Comparison of ENCODE assay signal across 8 cellular contexts in the genomic region with DNA sequence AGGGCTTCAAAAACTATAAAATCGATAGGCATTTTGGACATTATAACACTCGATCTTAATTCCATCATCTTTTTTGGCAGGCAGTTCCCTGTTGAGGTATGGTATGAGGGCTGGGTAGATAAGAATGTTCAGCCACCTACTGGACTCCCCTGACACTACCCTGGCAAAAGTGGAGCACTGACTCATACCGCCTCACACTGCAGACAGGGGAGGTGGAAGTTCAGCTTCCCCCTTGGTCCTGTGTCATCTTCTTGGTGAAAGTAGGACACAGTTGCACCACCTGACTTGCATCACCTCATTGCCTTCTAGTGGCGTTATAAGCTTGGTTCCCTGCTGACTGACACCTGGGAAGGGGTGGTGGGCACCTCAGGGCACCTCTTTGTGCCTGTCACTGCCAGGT. TPM values are rescaled to one million over a fixed set of nuclear protein-coding genes. Genes with fewer than 3 reads are reported as not detected.
DNase-seq lines count a peak whose midpoint lies in the region; ATAC-seq, FAIRE-seq and TF ChIP-seq lines count a peak whose summit lies in the region.

No MANE protein-coding gene starts in this region.

- H3K36me3 ChIP-seq in small intestine (ENCODE audit: control insufficient read depth in 2 of 2, insufficient read depth in 2 of 2, low read length in 2 of 2) = peaks cover 2 to 4% of the 10 kb centered on the region in 2 donors

- no peaks in the 10 kb centered on the region for H3K9me3 Mint-ChIP-seq in CD14-positive monocyte
- no peaks in the 10 kb centered on the region for H3K9me3 Mint-ChIP-seq in activated naive CD4-positive, alpha-beta T cell treated with anti-CD3 and anti-CD28 coated beads, Interleukin-2, amount 50 U/mL, for 72 hours

- no peak overlapping the region for H3K4me3 Mint-ChIP-seq in CD14-positive monocyte

- H3K27me3 Mint-ChIP-seq in CD14-positive monocyte (ENCODE audit: low read depth in 3 of 3) = peaks cover 0 to 1% (median 0%) of the 10 kb centered on the region in 3 donors

- peak; percentile 75 to 76 for ATAC-seq in activated naive CD4-positive, alpha-beta T cell treated with anti-CD3 and anti-CD28 coated beads, Interleukin-2, amount 50 U/mL, for 72 hours
- no peak for ATAC-seq in HG02588 (IDR thresholded peaks at IDR 0.05; ENCODE audit: unreplicated experiment)

- 80 to 93% (median 84%) methylated on average over 4 of the region's 4 CpGs for WGBS in small intestine, 3 donors

- no peaks in the 10 kb centered on the region for H3K4me1 ChIP-seq in small intestine (ENCODE audit: control insufficient read depth in 2 of 2, insufficient read depth in 1 of 2, low read depth in 1 of 2, low read length in 1 of 2)

- no peak overlapping the region for H3K27ac ChIP-seq in small intestine (ENCODE audit: low read depth in 1 of 2, low read length in 1 of 2)

- no peaks in the 10 kb centered on the region for H3K4me1 Mint-ChIP-seq in CD14-positive monocyte

- FAIRE-seq in small intestine (lab: Jason Lieb, UNC) = no peak

- peaks cover 38 to 46% of the 10 kb centered on the region in 2 donors for H3K36me3 Mint-ChIP-seq in CD14-positive monocyte
- H3K36me3 Mint-ChIP-seq in activated naive CD4-positive, alpha-beta T cell treated with anti-CD3 and anti-CD28 coated beads, Interleukin-2, amount 50 U/mL, for 72 hours = peaks cover 5% of the 10 kb centered on the region in 2 donors

- H3K27me3 ChIP-seq in small intestine (ENCODE audit: control insufficient read depth in 2 of 2, insufficient read depth in 2 of 2, low read length in 2 of 2) = no peaks in the 10 kb centered on the region

- peak overlapping the region in 2 of 7 donors; percentile 19 to 35 for H3K27ac Mint-ChIP-seq in CD14-positive monocyte
- no peak overlapping the region for H3K27ac Mint-ChIP-seq in activated naive CD4-positive, alpha-beta T cell treated with anti-CD3 and anti-CD28 coated beads, Interleukin-2, amount 50 U/mL, for 72 hours

- peak; percentile 11 for TF ChIP-seq CTCF in CD14-positive monocyte (IDR thresholded peaks at IDR 0.05)

- no peak overlapping the region for H3K4me3 ChIP-seq in small intestine (ENCODE audit: low read depth in 1 of 2, low read length in 2 of 2)

- no peaks in the 10 kb centered on the region for H3K9me3 ChIP-seq in small intestine (ENCODE audit: control insufficient read depth, low read depth)

- intact Hi-C loops in CD14-positive monocyte (cut with micrococcal nuclease) = no loop called here

- DNase-seq in CD14-positive monocyte (ENCODE audit: low spot score) = peak; percentile 48
- peak in 69 of 76 experiments; percentile 2 to 77 (median 44) for DNase-seq in HUDEP-2 (lab: John Stamatoyannopoulos, UW; ENCODE audit: unreplicated experiment in 76 of 76)
- no peak for DNase-seq in activated naive CD4-positive, alpha-beta T cell treated with anti-CD3 and anti-CD28 coated beads, Interleukin-2, amount 50 U/mL, for 72 hours (ENCODE audit: low spot score in 2 of 2)
- DNase-seq in kidney glomerular epithelial cell (lab: John Stamatoyannopoulos, UW) = peak; percentile 49
- DNase-seq in T-helper 9 cell = no peak
- DNase-seq in NCI-H1694 treated with DMSO at 0.1 percent for 48 hours (lab: John Stamatoyannopoulos, UW) = no peak
- no peak for DNase-seq in small intestine

RNA-seq across cellular contexts. Expression of gene PAAF1, which starts 30.4 kb away (rescaled TPM):
- polyA plus RNA-seq in CD14-positive monocyte (10 to 100 TPM; 12.9 to 13.7 TPM), small intestine (10 to 100 TPM in 2 of 3 donors, 1 to 10 TPM in 1; 9.2 to 14.1 (median 13.2) TPM)
- total RNA-seq in activated naive CD4-positive, alpha-beta T cell treated with anti-CD3 and anti-CD28 coated beads, Interleukin-2, amount 50 U/mL, for 72 hours = 10 to 100 TPM; 41.3 to 45.1 TPM

RNA-seq across cellular contexts. Expression of gene COA4, which starts 30.5 kb away (rescaled TPM):
- polyA plus RNA-seq in CD14-positive monocyte (10 to 100 TPM; 53.4 to 57.7 TPM), small intestine (100 to 1,000 TPM; 115 to 131 (median 123) TPM)
- 10 to 100 TPM; 67.9 to 94.6 TPM for total RNA-seq in activated naive CD4-positive, alpha-beta T cell treated with anti-CD3 and anti-CD28 coated beads, Interleukin-2, amount 50 U/mL, for 72 hours

RNA-seq across cellular contexts. Expression of gene DNAJB13, which starts 43.6 kb away (rescaled TPM):
- polyA plus RNA-seq in CD14-positive monocyte = not detected
- under 1 TPM; 0.29 to 0.32 TPM for total RNA-seq in activated naive CD4-positive, alpha-beta T cell treated with anti-CD3 and anti-CD28 coated beads, Interleukin-2, amount 50 U/mL, for 72 hours
- polyA plus RNA-seq in small intestine = 1 to 10 TPM in 1 of 3 donors, under 1 TPM in 2; 0.03 to 4.5 (median 0.54) TPM

Comparison
In these comparisons a context has a peak if more than half of its experiments do, and no peak if none do; other contexts are left out.
1. DNase-seq: peak in CD14-positive monocyte (single experiment), HUDEP-2 (69 of 76) and kidney glomerular epithelial cell (single experiment); none in activated naive CD4-positive, alpha-beta T cell treated with anti-CD3 and anti-CD28 coated beads, Interleukin-2, amount 50 U/mL, for 72 hours (0 of 2), T-helper 9 cell (single experiment), NCI-H1694 treated with DMSO at 0.1 percent for 48 hours (single experiment) and small intestine (single experiment).